In the genomic region with DNA sequence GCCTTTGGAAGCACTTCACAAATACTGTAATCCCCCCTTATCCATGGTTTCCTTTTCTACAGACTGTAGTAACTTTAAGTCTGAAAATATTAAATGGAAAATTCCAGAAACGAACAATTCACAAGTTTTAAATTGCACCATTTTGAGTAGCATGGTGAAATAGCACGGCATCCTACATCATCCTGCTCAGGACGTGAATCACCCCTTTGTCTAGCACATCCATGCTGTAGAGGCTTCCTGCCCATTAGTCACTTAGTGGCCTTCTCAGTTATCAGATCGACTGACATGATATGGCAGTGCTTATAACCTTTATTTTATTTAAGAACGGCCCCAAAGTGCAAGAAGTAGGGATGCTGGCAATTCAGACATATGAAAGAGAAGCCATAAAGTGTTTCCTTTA, we compare ENCODE assay signal across 13 cellular contexts.
A peak's percentile ranks its signal among the peaks of the same experiment; 100 is the strongest.
DNase-seq lines count a peak whose midpoint lies in the region; ATAC-seq and TF ChIP-seq lines count a peak whose summit lies in the region.
"Had no signal": no experiment of that assay in that cellular context is flagged by ENCODE, and none has a peak within 500 bp of the region (broad histone marks: within the 10 kb centered on the region; RNA-seq: fewer than 3 reads in every experiment).

No MANE protein-coding gene starts in this region.

- H3K27ac ChIP-seq in breast epithelium: no peak overlapping the region
- H3K27ac ChIP-seq in foreskin keratinocyte: no peak overlapping the region
- H3K27ac ChIP-seq in CD8-positive, alpha-beta memory T cell (ENCODE audit: low read depth, low read length): no peak overlapping the region
- H3K27ac ChIP-seq: BLaER1 treated with 17β-estradiol and CSF1 and Interleukin-3, amounts not matched to agents 10 nM and 100 nM had no signal

- DNase-seq in MCF 10A (ENCODE audit: unreplicated experiment) (peak; percentile 84), breast epithelium (ENCODE audit: low spot score in 2 of 2) (no peak), WTC11 (ENCODE audit: low spot score) (no peak), foreskin keratinocyte (peak; percentile 65 to 73), type B pancreatic cell (ENCODE audit: extremely low spot score, unreplicated experiment) (no peak), cerebellum (ENCODE audit: low spot score) (no peak)
- no peak for DNase-seq in CD8-positive, alpha-beta memory T cell
- DNase-seq: heart left ventricle, mucosa of descending colon, NCI-H524, T-cell had no signal

- POLR2A ChIA-PET in MCF 10A (lab: Yijun Ruan, JAX): no interaction called here
- POLR2A ChIA-PET in WTC11 (lab: Charles Lee): no interaction called here
- POLR2A ChIA-PET in CD8-positive, alpha-beta memory T cell (lab: Charles Lee): no interaction called here

- no peaks in the 10 kb centered on the region for H3K4me1 ChIP-seq in breast epithelium
- peaks cover 15% of the 10 kb centered on the region for H3K4me1 ChIP-seq in foreskin keratinocyte
- no peaks in the 10 kb centered on the region for H3K4me1 ChIP-seq in CD8-positive, alpha-beta memory T cell (ENCODE audit: insufficient read depth, low read length)

- H3K27me3 ChIP-seq in breast epithelium (no peaks in the 10 kb centered on the region), foreskin keratinocyte (no peaks in the 10 kb centered on the region)
- no peaks in the 10 kb centered on the region for H3K27me3 ChIP-seq in CD8-positive, alpha-beta memory T cell (ENCODE audit: insufficient read depth, low read length, poor library complexity, severe bottlenecking)
- H3K27me3 ChIP-seq: BLaER1 treated with 17β-estradiol and CSF1 and Interleukin-3, amounts not matched to agents 10 nM and 100 nM had no signal

- H3K4me3 Mint-ChIP-seq in MCF 10A (ENCODE audit: unreplicated experiment) (no peak overlapping the region), WTC11 (no peak overlapping the region), type B pancreatic cell (no peak overlapping the region)
- H3K4me3 Mint-ChIP-seq in CD8-positive, alpha-beta memory T cell: no peak overlapping the region
- H3K4me3 Mint-ChIP-seq: T-cell had no signal

- ATAC-seq in WTC11: no peak
- peak; percentile 100 for ATAC-seq in foreskin keratinocyte
- no peak for ATAC-seq in HG03095 (IDR thresholded peaks at IDR 0.05; ENCODE audit: unreplicated experiment)
- ATAC-seq: mucosa of descending colon, T-cell had no signal

- TF ChIP-seq CTCF in MCF 10A (IDR thresholded peaks at IDR 0.05; ENCODE audit: unreplicated experiment) (no peak), breast epithelium (IDR thresholded peaks at IDR 0.05) (no peak), WTC11 (IDR thresholded peaks at IDR 0.05) (no peak), foreskin keratinocyte (conservative IDR thresholded peaks at IDR 0.05) (no peak), type B pancreatic cell (conservative IDR thresholded peaks at IDR 0.05) (no peak)

- no peaks in the 10 kb centered on the region for H3K36me3 ChIP-seq in breast epithelium
- no peaks in the 10 kb centered on the region for H3K36me3 ChIP-seq in CD8-positive, alpha-beta memory T cell (ENCODE audit: insufficient read depth, low read length)
- H3K36me3 ChIP-seq: BLaER1 treated with 17β-estradiol and CSF1 and Interleukin-3, amounts not matched to agents 10 nM and 100 nM; heart left ventricle had no signal

- TSS peak; percentile 74 for BruUV-seq in MCF 10A (replicated peaks; lab: Mats Ljungman, UMichigan)

- H3K4me1 Mint-ChIP-seq in MCF 10A (ENCODE audit: insufficient read depth, unreplicated experiment): peaks cover 13% of the 10 kb centered on the region
- peaks cover 8% of the 10 kb centered on the region for H3K4me1 Mint-ChIP-seq in WTC11
- H3K4me1 Mint-ChIP-seq in type B pancreatic cell (ENCODE audit: unreplicated experiment): no peaks in the 10 kb centered on the region
- no peaks in the 10 kb centered on the region for H3K4me1 Mint-ChIP-seq in CD8-positive, alpha-beta memory T cell
- H3K4me1 Mint-ChIP-seq: T-cell had no signal

- H3K27me3 Mint-ChIP-seq in MCF 10A (ENCODE audit: insufficient read depth, unreplicated experiment) (no peaks in the 10 kb centered on the region), WTC11 (ENCODE audit: low read depth) (no peaks in the 10 kb centered on the region), type B pancreatic cell (peaks cover 3% of the 10 kb centered on the region)
- H3K27me3 Mint-ChIP-seq in CD8-positive, alpha-beta memory T cell: peaks cover 19 to 23% of the 10 kb centered on the region in 2 donors

- H3K4me3 ChIP-seq in breast epithelium: no peak overlapping the region
- H3K4me3 ChIP-seq in CD8-positive, alpha-beta memory T cell (ENCODE audit: low read length): no peak overlapping the region
- H3K4me3 ChIP-seq: BLaER1 treated with 17β-estradiol and CSF1 and Interleukin-3, amounts not matched to agents 10 nM and 100 nM; heart left ventricle; mucosa of descending colon had no signal

- no peaks in the 10 kb centered on the region for H3K36me3 Mint-ChIP-seq in MCF 10A (ENCODE audit: insufficient read depth, unreplicated experiment)
- no peaks in the 10 kb centered on the region for H3K36me3 Mint-ChIP-seq in WTC11
- no peaks in the 10 kb centered on the region for H3K36me3 Mint-ChIP-seq in type B pancreatic cell
- H3K36me3 Mint-ChIP-seq in CD8-positive, alpha-beta memory T cell: no peaks in the 10 kb centered on the region
- H3K36me3 Mint-ChIP-seq: T-cell had no signal

- no peaks in the 10 kb centered on the region for H3K9me3 ChIP-seq in breast epithelium
- H3K9me3 ChIP-seq in CD8-positive, alpha-beta memory T cell (ENCODE audit: low read length): no peaks in the 10 kb centered on the region
- H3K9me3 ChIP-seq: mucosa of descending colon had no signal

- CTCF ChIA-PET in MCF 10A (lab: Yijun Ruan, JAX): no interaction called here
- CTCF ChIA-PET in WTC11 (lab: Charles Lee): no interaction called here
- CTCF ChIA-PET in CD8-positive, alpha-beta memory T cell (lab: Charles Lee): no interaction called here

- intact Hi-C loops in MCF 10A (cut with micrococcal nuclease): no loop called here
- intact Hi-C loops in breast epithelium (cut with DNase I; ENCODE audit: low total_unique reads): no loop called here

- peak overlapping the region; percentile 88 for H3K27ac Mint-ChIP-seq in MCF 10A (ENCODE audit: low read depth, unreplicated experiment)
- no peak overlapping the region for H3K27ac Mint-ChIP-seq in WTC11
- H3K27ac Mint-ChIP-seq in type B pancreatic cell: peak overlapping the region; percentile 71
- H3K27ac Mint-ChIP-seq in CD8-positive, alpha-beta memory T cell: no peak overlapping the region
- H3K27ac Mint-ChIP-seq: T-cell had no signal

- no peaks in the 10 kb centered on the region for H3K9me3 Mint-ChIP-seq in MCF 10A (ENCODE audit: unreplicated experiment)
- peaks cover 7% of the 10 kb centered on the region for H3K9me3 Mint-ChIP-seq in WTC11
- no peaks in the 10 kb centered on the region for H3K9me3 Mint-ChIP-seq in type B pancreatic cell
- peaks cover 0 to 5% (median 0%) of the 10 kb centered on the region in 5 donors for H3K9me3 Mint-ChIP-seq in CD8-positive, alpha-beta memory T cell
- H3K9me3 Mint-ChIP-seq: T-cell had no signal

- no peak for TF ChIP-seq POLR2A in breast epithelium (IDR thresholded peaks at IDR 0.05)

TF ChIP-seq in WTC11, 78 proteins besides CTCF, POLR2A, EP300 and RAD21:
- TF ChIP-seq TCF7 (CRISPR knock-in tag; IDR thresholded peaks at IDR 0.05; ENCODE audit: low read depth) (no peak), GABPB1 (CRISPR knock-in tag; IDR thresholded peaks at IDR 0.05) (peak; percentile 90), FOXJ3 (CRISPR knock-in tag; IDR thresholded peaks at IDR 0.05; ENCODE audit: borderline replicate concordance) (no peak)

Comparison
In these comparisons a context has a peak if more than half of its experiments do, and no peak if none do; other contexts are left out.
1. DNase-seq: peak in MCF 10A (single experiment) and foreskin keratinocyte (2 of 2); none in breast epithelium (0 of 2), WTC11 (single experiment), type B pancreatic cell (single experiment), CD8-positive, alpha-beta memory T cell (0 of 5) and cerebellum (single experiment).
2. H3K27ac Mint-ChIP-seq: peak in MCF 10A (single experiment) and type B pancreatic cell (single experiment); none in WTC11 (single experiment) and CD8-positive, alpha-beta memory T cell (0 of 8).